Comparison of ENCODE assay signal across 1 cellular context in genomic region chr7:5226921-5227785, GRCh38.
A peak's percentile ranks its signal among the peaks of the same experiment; 100 is the strongest.
TF ChIP-seq lines count a peak whose summit lies in the region.

No MANE protein-coding gene starts in this region.

TF ChIP-seq in K562, 482 proteins besides CTCF, POLR2A, EP300 and RAD21 (continued from another document):
- TF ChIP-seq SETDB1 (IDR thresholded peaks at IDR 0.05; ENCODE audit: low read length) (no peak), NFIX (CRISPR knock-in tag; IDR thresholded peaks at IDR 0.05; ENCODE audit: low read depth) (0 out of 2 replicates have a peak, but pooled peaks have one; percentile 6), MAX (CRISPR knock-in tag; IDR thresholded peaks at IDR 0.05) (no peak), ETS2 (tag; IDR thresholded peaks at IDR 0.05; ENCODE audit: borderline replicate concordance, poor library complexity, severe bottlenecking) (no peak), ZBTB43 (CRISPR knock-in tag; IDR thresholded peaks at IDR 0.05) (no peak)
